In genomic region chr1:80218112-80218511, GRCh38 we compare ENCODE assay signal across 8 cellular contexts.
A peak's percentile ranks its signal among the peaks of the same experiment; 100 is the strongest.
DNase-seq lines count a peak whose midpoint lies in the region; ATAC-seq and TF ChIP-seq lines count a peak whose summit lies in the region.

No MANE protein-coding gene starts in this region.

- POLR2A ChIA-PET in RWPE1 (lab: Yijun Ruan, JAX; ENCODE audit: low non-redundant PET) = no interaction called here

- intact Hi-C loops in Calu3 (cut with micrococcal nuclease; ENCODE audit: unreplicated experiment) = loop anchor here (1.0 to 10.0 kb wide), 4 partner anchors 319 to 1309 kb away; no protein-coding TSS in a partner anchor

- peaks cover 8% of the 10 kb centered on the region for H3K4me1 Mint-ChIP-seq in Calu3 (ENCODE audit: low read depth, unreplicated experiment)

- ATAC-seq in GM19468 (IDR thresholded peaks at IDR 0.05; ENCODE audit: extremely low read depth, unreplicated experiment) (peak; percentile 68), foreskin keratinocyte (peak; percentile 92), HG02571 (IDR thresholded peaks at IDR 0.05; ENCODE audit: unreplicated experiment) (no peak)

- TF ChIP-seq CTCF in Calu3 (IDR thresholded peaks at IDR 0.05; ENCODE audit: unreplicated experiment) = no peak
- TF ChIP-seq CTCF in RWPE1 (conservative IDR thresholded peaks at IDR 0.05; ENCODE audit: low read depth) = no peak; the same call in 1 of the 2 replicates
- TF ChIP-seq CTCF in foreskin keratinocyte (conservative IDR thresholded peaks at IDR 0.05) = peak; percentile 76

- H3K27ac ChIP-seq in RWPE1 = no peak overlapping the region
- H3K27ac ChIP-seq in foreskin keratinocyte = no peak overlapping the region

- H3K9me3 Mint-ChIP-seq in Calu3 (ENCODE audit: low read depth, unreplicated experiment) = no peaks in the 10 kb centered on the region

- H3K27me3 ChIP-seq in foreskin keratinocyte = no peaks in the 10 kb centered on the region

- no peak overlapping the region for H3K4me3 Mint-ChIP-seq in Calu3 (ENCODE audit: low read depth, unreplicated experiment)

- BruUV-seq in Calu3 (replicated peaks; lab: Mats Ljungman, UMichigan) = no TSS peak

- DNase-seq in Calu3 (peak; percentile 10), HS-5 (ENCODE audit: low read depth) (peak; percentile 56), RWPE1 (ENCODE audit: low spot score) (peak; percentile 8), foreskin keratinocyte (peak; percentile 35 to 69), stromal cell of bone marrow (ENCODE audit: low read depth) (peak; percentile 25), UCSD-AML1 (lab: John Stamatoyannopoulos, UW; ENCODE audit: unreplicated experiment) (no peak)

- H3K4me1 ChIP-seq in foreskin keratinocyte = no peaks in the 10 kb centered on the region

- H3K27me3 Mint-ChIP-seq in Calu3 (ENCODE audit: unreplicated experiment) = no peaks in the 10 kb centered on the region

- no peaks in the 10 kb centered on the region for H3K36me3 Mint-ChIP-seq in Calu3 (ENCODE audit: insufficient read depth, unreplicated experiment)

- H3K27ac Mint-ChIP-seq in Calu3 (ENCODE audit: unreplicated experiment) = no peak overlapping the region

- CTCF ChIA-PET in Calu3 (lab: Charles Lee) (interaction anchor here (0.6 kb wide), 2 partner anchors 941 to 1211 kb away, joined by 3 read pairs; no protein-coding TSS in a partner anchor), RWPE1 (lab: Yijun Ruan, JAX) (no interaction called here)
